Comparison of ENCODE assay signal across 1 cellular context in the genomic region with DNA sequence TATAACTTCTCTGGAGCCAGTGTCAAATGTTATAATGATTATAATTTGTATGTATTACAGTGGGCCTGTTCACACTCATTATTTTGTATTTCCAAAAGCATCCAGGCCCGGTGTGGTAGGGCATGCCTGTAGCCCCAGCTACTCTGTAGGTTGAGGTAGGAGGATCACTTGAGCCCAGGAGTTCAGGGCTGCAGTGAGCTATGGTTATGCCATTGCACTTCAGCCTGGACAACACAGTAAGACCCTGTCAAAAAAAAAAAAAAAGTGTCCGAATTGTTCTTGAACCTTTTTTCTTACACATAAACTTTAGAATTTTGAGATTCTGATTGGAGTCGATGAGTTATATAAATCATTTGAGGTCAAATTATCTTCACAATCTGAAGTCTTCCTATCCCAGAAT.
TF ChIP-seq lines count a peak whose summit lies in the region.

No MANE protein-coding gene starts in this region.

TF ChIP-seq in H1, 55 proteins besides CTCF, POLR2A, EP300 and RAD21:
- peak; percentile 36; the same call in 1 of the 2 replicates for TF ChIP-seq KDM1A (IDR thresholded peaks at IDR 0.05; ENCODE audit: borderline replicate concordance, low read length)
- TF ChIP-seq CEBPB (IDR thresholded peaks at IDR 0.05; ENCODE audit: low read depth, low read length): no peak
TF ChIP-seq in H1: peak in this region for 1.
